18 cellular contexts compared by ENCODE assay signal in genomic region chr1:108679586-108680213, GRCh38. TPM values are rescaled to one million over a fixed set of nuclear protein-coding genes. Genes with fewer than 3 reads are reported as not detected.
A peak's percentile ranks its signal among the peaks of the same experiment; 100 is the strongest.
DNase-seq lines count a peak whose midpoint lies in the region; ATAC-seq, FAIRE-seq and TF ChIP-seq lines count a peak whose summit lies in the region.
"Had no signal": no experiment of that assay in that cellular context is flagged by ENCODE, and none has a peak within 500 bp of the region (broad histone marks: within the 10 kb centered on the region; RNA-seq: fewer than 3 reads in every experiment).

No MANE protein-coding gene starts in this region.

- H3K27me3 ChIP-seq in GM06990 (replicated peaks; ENCODE audit: control insufficient read depth, insufficient read depth, low read length): no peaks in the 10 kb centered on the region
- H3K27me3 ChIP-seq: cardiac muscle cell, neutrophil had no signal

- POLR2A ChIA-PET in activated CD4-positive, alpha-beta memory T cell treated with anti-CD3 and anti-CD28 coated beads, Interleukin-2, amount 10 ng/mL, durations not matched to agents 7 days and 5 days (lab: Charles Lee): interaction anchor here (1.0 to 2.5 kb wide), 4 partner anchors 13 to 33 kb away, joined by 3 to 14 read pairs (median 6); partner anchors contain the start of genes HENMT1 and PRPF38B

- DNase-seq in CD14-positive monocyte (ENCODE audit: low spot score): no peak
- peak; percentile 17 for DNase-seq in GM06990 (ENCODE audit: extremely low read depth, insufficient read length)
- DNase-seq in activated CD4-positive, alpha-beta memory T cell treated with anti-CD3 and anti-CD28 coated beads, Interleukin-2, amount 10 ng/mL, durations not matched to agents 7 days and 5 days: no peak
- DNase-seq in kidney: no peak
- DNase-seq in UCSD-AML1 (lab: John Stamatoyannopoulos, UW; ENCODE audit: unreplicated experiment): no peak
- DNase-seq in caudate nucleus (lab: John Stamatoyannopoulos, UW): no peak
- DNase-seq in COLO668 (lab: John Stamatoyannopoulos, UW; ENCODE audit: unreplicated experiment): no peak
- DNase-seq: activated CD8-positive, alpha-beta memory T cell treated with anti-CD3 and anti-CD28 coated beads for 24 hours; activated naive CD4-positive, alpha-beta T cell treated with anti-CD3 and anti-CD28 coated beads, Interleukin-2, amount 50 U/mL, for 16 hours; endodermal cell; foreskin melanocyte; NCI-H2029; NCI-H526 had no signal

- H3K27ac Mint-ChIP-seq in CD14-positive monocyte: no peak overlapping the region
- peak overlapping the region; percentile 3 for H3K27ac Mint-ChIP-seq in activated CD4-positive, alpha-beta memory T cell treated with anti-CD3 and anti-CD28 coated beads, Interleukin-2, amount 10 ng/mL, durations not matched to agents 7 days and 5 days
- H3K27ac Mint-ChIP-seq: endodermal cell had no signal

- no peaks in the 10 kb centered on the region for H3K9me3 ChIP-seq in kidney (ENCODE audit: control insufficient read depth in 1 of 2, low read length in 2 of 2)
- H3K9me3 ChIP-seq: neutrophil had no signal

- H3K36me3 ChIP-seq in GM06990 (ENCODE audit: control insufficient read depth, insufficient read depth, low read length) (no peaks in the 10 kb centered on the region), kidney (ENCODE audit: control insufficient read depth in 1 of 2, insufficient read depth in 2 of 2, low read length in 2 of 2) (no peaks in the 10 kb centered on the region)
- H3K36me3 ChIP-seq: cardiac muscle cell, neutrophil had no signal

- FAIRE-seq in kidney (lab: Jason Lieb, UNC): no peak

- intact Hi-C loops in CD14-positive monocyte (cut with micrococcal nuclease): no loop called here
- intact Hi-C loops in kidney (cut with DNase I): no loop called here

- no peak overlapping the region for H3K9ac ChIP-seq in kidney (ENCODE audit: low read length in 2 of 2)

- H3K4me3 Mint-ChIP-seq in CD14-positive monocyte: peak overlapping the region; percentile 50 to 74
- H3K4me3 Mint-ChIP-seq in activated CD4-positive, alpha-beta memory T cell treated with anti-CD3 and anti-CD28 coated beads, Interleukin-2, amount 10 ng/mL, durations not matched to agents 7 days and 5 days: peak overlapping the region; percentile 10
- H3K4me3 Mint-ChIP-seq: endodermal cell had no signal

- CTCF ChIA-PET in activated CD4-positive, alpha-beta memory T cell treated with anti-CD3 and anti-CD28 coated beads, Interleukin-2, amount 10 ng/mL, durations not matched to agents 7 days and 5 days (lab: Charles Lee): interaction anchor here (1.6 to 2.0 kb wide), 2 partner anchors 12 to 18 kb away, joined by 3 to 6 read pairs; partner anchors contain the start of gene PRPF38B

- no peak for ATAC-seq in GM18909 (IDR thresholded peaks at IDR 0.05; ENCODE audit: poor library complexity, unreplicated experiment)

- H3K27ac ChIP-seq in kidney (ENCODE audit: low read depth in 2 of 2, low read length in 2 of 2) (no peak overlapping the region), caudate nucleus (ENCODE audit: low read depth, low read length) (no peak overlapping the region)
- H3K27ac ChIP-seq: cardiac muscle cell, neutrophil, skin epidermis had no signal

- peaks cover 0 to 8% (median 2%) of the 10 kb centered on the region in 3 donors for H3K27me3 Mint-ChIP-seq in CD14-positive monocyte (ENCODE audit: low read depth in 3 of 3)
- H3K27me3 Mint-ChIP-seq in activated CD4-positive, alpha-beta memory T cell treated with anti-CD3 and anti-CD28 coated beads, Interleukin-2, amount 10 ng/mL, durations not matched to agents 7 days and 5 days: peaks cover 6% of the 10 kb centered on the region

- H3K4me3 ChIP-seq in GM06990 (replicated peaks; ENCODE audit: low read depth, low read length): no peak overlapping the region
- H3K4me3 ChIP-seq in kidney (ENCODE audit: low read length in 2 of 2): peak overlapping the region; percentile 34 to 44
- H3K4me3 ChIP-seq: cardiac muscle cell, skin epidermis had no signal

- H3K9me3 Mint-ChIP-seq in CD14-positive monocyte: peaks cover 2 to 8% (median 3%) of the 10 kb centered on the region in 7 donors
- no peaks in the 10 kb centered on the region for H3K9me3 Mint-ChIP-seq in activated CD4-positive, alpha-beta memory T cell treated with anti-CD3 and anti-CD28 coated beads, Interleukin-2, amount 10 ng/mL, durations not matched to agents 7 days and 5 days

- no peak for TF ChIP-seq CTCF in CD14-positive monocyte (IDR thresholded peaks at IDR 0.05)
- no peak for TF ChIP-seq CTCF in GM06990 (IDR thresholded peaks at IDR 0.05; ENCODE audit: insufficient read depth, low read length, poor library complexity, severe bottlenecking)
- TF ChIP-seq CTCF in kidney (IDR thresholded peaks at IDR 0.05; ENCODE audit: borderline replicate concordance, extremely low read depth, insufficient read depth): no peak

- H3K4me1 Mint-ChIP-seq in CD14-positive monocyte: peaks cover 13% of the 10 kb centered on the region
- peaks cover 13% of the 10 kb centered on the region for H3K4me1 Mint-ChIP-seq in activated CD4-positive, alpha-beta memory T cell treated with anti-CD3 and anti-CD28 coated beads, Interleukin-2, amount 10 ng/mL, durations not matched to agents 7 days and 5 days

- no peaks in the 10 kb centered on the region for H3K4me1 ChIP-seq in kidney (ENCODE audit: control insufficient read depth in 1 of 2, insufficient read depth in 1 of 2, low read depth in 1 of 2, low read length in 2 of 2)

- no peaks in the 10 kb centered on the region for H3K36me3 Mint-ChIP-seq in CD14-positive monocyte
- H3K36me3 Mint-ChIP-seq in activated CD4-positive, alpha-beta memory T cell treated with anti-CD3 and anti-CD28 coated beads, Interleukin-2, amount 10 ng/mL, durations not matched to agents 7 days and 5 days (ENCODE audit: low read depth): no peaks in the 10 kb centered on the region

RNA-seq across cellular contexts. Expression of gene PRPF38B, which starts 12.4 kb away (rescaled TPM):
- 1 to 10 TPM; 4.9 to 8.3 TPM for polyA plus RNA-seq in CD14-positive monocyte
- 10 to 100 TPM; 68.5 to 70.5 TPM for total RNA-seq in activated CD4-positive, alpha-beta memory T cell treated with anti-CD3 and anti-CD28 coated beads, Interleukin-2, amount 10 ng/mL, durations not matched to agents 7 days and 5 days
- 37.6 TPM for total RNA-seq in kidney
- 15.9 TPM for polyA plus RNA-seq in kidney (ENCODE audit: insufficient read depth, low read depth, low replicate concordance)

RNA-seq across cellular contexts. Expression of gene HENMT1, which starts 18.8 kb away (rescaled TPM):
- polyA plus RNA-seq in CD14-positive monocyte: 10 to 100 TPM; 13.4 to 14.5 TPM
- total RNA-seq in activated CD4-positive, alpha-beta memory T cell treated with anti-CD3 and anti-CD28 coated beads, Interleukin-2, amount 10 ng/mL, durations not matched to agents 7 days and 5 days: 10 to 100 TPM; 26.7 to 27.3 TPM
- total RNA-seq in kidney: 5.2 TPM
- polyA plus RNA-seq in kidney (ENCODE audit: insufficient read depth, low read depth, low replicate concordance): 3.1 TPM

RNA-seq across cellular contexts. Expression of gene FNDC7, which starts 33.0 kb away (rescaled TPM):
- not detected for polyA plus RNA-seq in CD14-positive monocyte
- under 1 TPM in 1 of 2 experiments, not detected in 1; 0.05 TPM for total RNA-seq in activated CD4-positive, alpha-beta memory T cell treated with anti-CD3 and anti-CD28 coated beads, Interleukin-2, amount 10 ng/mL, durations not matched to agents 7 days and 5 days
- not detected for total RNA-seq in kidney
- polyA plus RNA-seq in kidney (ENCODE audit: insufficient read depth, low read depth, low replicate concordance): not detected
- total RNA-seq: cardiac muscle cell, endodermal cell, mesenteric fat pad had no signal
- polyA plus RNA-seq: cardiac muscle cell had no signal
